27 cellular contexts compared by ENCODE assay signal in genomic region chr2:71927757-71928715, GRCh38.
DNase-seq lines count a peak whose midpoint lies in the region; ATAC-seq and TF ChIP-seq lines count a peak whose summit lies in the region.
"Had no signal": no experiment of that assay in that cellular context is flagged by ENCODE, and none has a peak within 500 bp of the region (broad histone marks: within the 10 kb centered on the region; RNA-seq: fewer than 3 reads in every experiment).

No MANE protein-coding gene starts in this region.

- no peaks in the 10 kb centered on the region for H4K20me1 ChIP-seq in PC-3 (ENCODE audit: low read length)
- 0 out of 2 replicates have a peak, but pooled peaks cover 5% of the 10 kb centered on the region for H4K20me1 ChIP-seq in Karpas-422 (ENCODE audit: insufficient read depth, low read depth, low read length)

- no peaks in the 10 kb centered on the region for H3F3A ChIP-seq in PC-3 (ENCODE audit: low read length, unreplicated experiment)

- H3K27me3 ChIP-seq in PC-3 (ENCODE audit: low read length), result no peaks in the 10 kb centered on the region
- no peaks in the 10 kb centered on the region for H3K27me3 ChIP-seq in foreskin keratinocyte
- H3K27me3 ChIP-seq in Karpas-422 (ENCODE audit: low read length), result no peaks in the 10 kb centered on the region
- H3K27me3 ChIP-seq: neutrophil, thyroid gland had no signal

- H3K79me2 ChIP-seq in PC-3 (ENCODE audit: low read length) (no peaks in the 10 kb centered on the region), Karpas-422 (ENCODE audit: low read length) (no peaks in the 10 kb centered on the region)

- intact Hi-C loops in PC-3 (cut with micrococcal nuclease), result loop anchor here (10.0 kb wide), 1 partner anchor 383 kb away; no protein-coding TSS in a partner anchor
- intact Hi-C loops in posterior cingulate gyrus (cut with DNase I), result no loop called here

- CTCF ChIA-PET in PC-3 (lab: Charles Lee), result no interaction called here

- H3K9ac ChIP-seq in PC-3 (ENCODE audit: low read length), result no peak overlapping the region
- no peak overlapping the region for H3K9ac ChIP-seq in Karpas-422 (ENCODE audit: low read length)
- H3K9ac ChIP-seq: KMS-11 had no signal

- H3K9me2 ChIP-seq in PC-3 (replicated peaks; ENCODE audit: low read length) (no peaks in the 10 kb centered on the region), Karpas-422 (replicated peaks; ENCODE audit: insufficient read depth, low read length) (no peaks in the 10 kb centered on the region)

- H3K27ac ChIP-seq in PC-3 (ENCODE audit: low read length) (no peak overlapping the region), foreskin keratinocyte (no peak overlapping the region), Karpas-422 (ENCODE audit: low read length) (no peak overlapping the region)
- H3K27ac ChIP-seq: A549, KMS-11, neutrophil, thyroid gland had no signal

- H3K36me3 ChIP-seq in PC-3 (ENCODE audit: low read depth, low read length) (no peaks in the 10 kb centered on the region), Karpas-422 (ENCODE audit: insufficient read depth, low read length) (no peaks in the 10 kb centered on the region)
- H3K36me3 ChIP-seq: neutrophil, thyroid gland had no signal

- no TSS peak for BruUV-seq in PC-3 (replicated peaks; lab: Mats Ljungman, UMichigan)

- peak; percentile 32 for DNase-seq in activated CD8-positive, alpha-beta memory T cell treated with anti-CD3 and anti-CD28 coated beads for 24 hours
- no peak for DNase-seq in activated CD8-positive, alpha-beta memory T cell treated with anti-CD3 and anti-CD28 coated beads, Interleukin-2, amount 50 U/mL, for 4 hours
- DNase-seq in PC-3 (peak; percentile 35), foreskin keratinocyte (no peak), Karpas-422 (no peak), NCI-H2196 treated with DMSO at 0.1 percent for 48 hours (lab: John Stamatoyannopoulos, UW; ENCODE audit: unreplicated experiment) (no peak), posterior cingulate gyrus (no peak)
- DNase-seq: activated CD4-positive, alpha-beta T cell treated with anti-CD3 and anti-CD28 coated beads for 1 hour; activated effector memory CD4-positive, alpha-beta T cell treated with Interleukin-2 at 50 U/mL for 16 hours; cerebellar nuclear complex; effector CD8-positive, alpha-beta T cell; kidney glomerular epithelial cell; mammary epithelial cell; NCI-H1105; NCI-H2029 treated with DMSO at 0.1 percent for 48 hours; NCI-H345; NCI-H82; OCI-M1; SHP77; small intestine; stimulated activated CD4-positive, alpha-beta T cell treated with anti-CD3 and anti-CD28 coated beads, Interleukin-2, amount 100 ng/mL, for 48 hours; stimulated activated naive CD4-positive, alpha-beta T cell; thyroid gland had no signal

- no peak for TF ChIP-seq CTCF in PC-3 (conservative IDR thresholded peaks at IDR 0.05; ENCODE audit: low read depth, low read length)
- TF ChIP-seq CTCF in foreskin keratinocyte (conservative IDR thresholded peaks at IDR 0.05), result peak; percentile 14

- H2AFZ ChIP-seq in PC-3 (ENCODE audit: low read length) (no peak overlapping the region), Karpas-422 (ENCODE audit: low read length) (no peak overlapping the region)

- H3K9me3 ChIP-seq in PC-3 (ENCODE audit: low read length) (no peaks in the 10 kb centered on the region), Karpas-422 (ENCODE audit: low read length) (no peaks in the 10 kb centered on the region)
- H3K9me3 ChIP-seq: A549, neutrophil, thyroid gland had no signal

- ATAC-seq in PC-3 (peak; percentile 36; the same call in 1 of the 2 replicates), foreskin keratinocyte (no peak), GM19035 (IDR thresholded peaks at IDR 0.05; ENCODE audit: unreplicated experiment) (no peak)
- ATAC-seq: A549 had no signal

- H3K4me2 ChIP-seq in PC-3 (ENCODE audit: low read length), result no peak overlapping the region
- H3K4me2 ChIP-seq in Karpas-422 (ENCODE audit: low read depth, low read length, poor library complexity, severe bottlenecking), result no peak overlapping the region
- H3K4me2 ChIP-seq: A549, KMS-11 had no signal

- POLR2A ChIA-PET in PC-3 (lab: Charles Lee; ENCODE audit: unreplicated experiment), result no interaction called here

- peaks cover 11% of the 10 kb centered on the region for H3K4me1 ChIP-seq in PC-3 (ENCODE audit: insufficient read depth, low read length)
- H3K4me1 ChIP-seq in foreskin keratinocyte, result no peaks in the 10 kb centered on the region
- H3K4me1 ChIP-seq in Karpas-422 (ENCODE audit: low read length), result no peaks in the 10 kb centered on the region
- H3K4me1 ChIP-seq: thyroid gland had no signal

- H3K4me3 ChIP-seq in PC-3 (ENCODE audit: low read length) (no peak overlapping the region), Karpas-422 (ENCODE audit: low read length) (no peak overlapping the region)
- H3K4me3 ChIP-seq: A549, thyroid gland had no signal

Comparison
In these comparisons a context has a peak if more than half of its experiments do, and no peak if none do; other contexts are left out.
1. DNase-seq: peak in activated CD8-positive, alpha-beta memory T cell treated with anti-CD3 and anti-CD28 coated beads for 24 hours (single experiment) and PC-3 (single experiment); none in activated CD8-positive, alpha-beta memory T cell treated with anti-CD3 and anti-CD28 coated beads, Interleukin-2, amount 50 U/mL, for 4 hours (single experiment), foreskin keratinocyte (0 of 2), Karpas-422 (single experiment), NCI-H2196 treated with DMSO at 0.1 percent for 48 hours (single experiment) and posterior cingulate gyrus (0 of 10).